18 cellular contexts compared by ENCODE assay signal in the genomic region with DNA sequence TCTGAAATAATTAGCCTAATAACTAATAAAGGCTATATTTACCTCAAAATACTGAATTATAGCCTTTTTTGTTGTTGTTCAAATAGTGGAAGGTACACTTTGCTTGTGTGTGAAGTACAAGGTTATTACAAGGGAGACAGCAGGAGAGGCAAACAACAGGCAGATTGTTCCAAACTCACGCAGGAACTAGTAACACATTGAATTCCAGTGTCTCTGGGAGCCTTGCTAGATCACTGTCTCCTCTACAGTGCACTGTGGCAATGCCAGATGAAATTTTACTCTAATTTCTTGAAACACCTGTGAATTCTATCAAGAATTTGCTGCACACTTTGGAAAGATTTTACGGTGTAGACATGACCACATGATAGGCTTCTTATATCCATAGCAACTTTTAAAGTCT.
DNase-seq lines count a peak whose midpoint lies in the region; ATAC-seq and TF ChIP-seq lines count a peak whose summit lies in the region.
"Had no signal": no experiment of that assay in that cellular context is flagged by ENCODE, and none has a peak within 500 bp of the region (broad histone marks: within the 10 kb centered on the region; RNA-seq: fewer than 3 reads in every experiment).

No MANE protein-coding gene starts in this region.

- no peak for TF ChIP-seq CTCF in GM23338 (conservative IDR thresholded peaks at IDR 0.05; ENCODE audit: low read depth in 2 of 2)

- 0 out of 2 replicates have a peak overlapping the region, but pooled peaks have one; percentile 17 for H3K4me2 ChIP-seq in GM23338
- H3K4me2 ChIP-seq: BLaER1 had no signal

- H3K36me3 Mint-ChIP-seq in GM23338 (ENCODE audit: low read depth), result no peaks in the 10 kb centered on the region
- H3K36me3 Mint-ChIP-seq: CD4-positive, CD25-positive, alpha-beta regulatory T cell; CD8-positive, alpha-beta T cell had no signal

- peak; percentile 7 for DNase-seq in NCI-H748 (lab: John Stamatoyannopoulos, UW; ENCODE audit: unreplicated experiment)
- no peak for DNase-seq in NCI-H748 treated with DMSO at 0.1 percent for 48 hours (lab: John Stamatoyannopoulos, UW)
- no peak for DNase-seq in GM23338 (ENCODE audit: low spot score)
- peak; percentile 41 for DNase-seq in SK-MEL-5 (ENCODE audit: low read depth, low spot score)
- DNase-seq: CD4-positive, CD25-positive, alpha-beta regulatory T cell; CD8-positive, alpha-beta T cell; DMS 273 treated with DMSO at 0.1 percent for 48 hours; DMS79; GF-D8; GM23248; H9 had no signal

- no peaks in the 10 kb centered on the region for H3F3A ChIP-seq in GM23338 (replicated peaks; ENCODE audit: low read depth)

- peaks cover 29% of the 10 kb centered on the region; the same call in 2 of the 3 replicates for H3K4me1 Mint-ChIP-seq in GM23338

- H3K36me3 ChIP-seq in GM23338 (ENCODE audit: insufficient read depth), result no peaks in the 10 kb centered on the region
- H3K36me3 ChIP-seq: BLaER1 had no signal

- H3K79me2 ChIP-seq in GM23338 (replicated peaks; ENCODE audit: insufficient read depth), result no peaks in the 10 kb centered on the region

- no peak overlapping the region for H3K27ac Mint-ChIP-seq in GM23338
- H3K27ac Mint-ChIP-seq: B cell; CD4-positive, CD25-positive, alpha-beta regulatory T cell; CD8-positive, alpha-beta T cell; H9 had no signal

- no peak overlapping the region for H3K4me3 ChIP-seq in GM23338
- H3K4me3 ChIP-seq: BLaER1, GM23248 had no signal

- H3K9me2 ChIP-seq in GM23338 (ENCODE audit: insufficient read depth), result peaks cover 7% of the 10 kb centered on the region; the same call in 1 of the 2 replicates

- H2AFZ ChIP-seq in GM23338, result no peak overlapping the region
- H2AFZ ChIP-seq: GM23248 had no signal

- peaks cover 2% of the 10 kb centered on the region; the same call in 1 of the 3 replicates for H3K9me3 Mint-ChIP-seq in GM23338
- H3K9me3 Mint-ChIP-seq: CD8-positive, alpha-beta T cell; H9 had no signal

- in situ Hi-C loops in SK-MEL-5 (cut with HindIII; ENCODE audit: low pct_unique_long_range_greater_than_20kb, low sequenced_read_pairs), result no loop called here

- no peak overlapping the region for H3K27ac ChIP-seq in GM23338 (ENCODE audit: low read depth)
- H3K27ac ChIP-seq: 22Rv1, BLaER1, C4-2B, GM23248 had no signal

- no peak overlapping the region for H3K4me3 Mint-ChIP-seq in GM23338
- H3K4me3 Mint-ChIP-seq: B cell; CD4-positive, CD25-positive, alpha-beta regulatory T cell; CD8-positive, alpha-beta T cell; H9 had no signal

- H4K20me1 ChIP-seq in GM23338 (replicated peaks; ENCODE audit: insufficient read depth), result no peaks in the 10 kb centered on the region
- H4K20me1 ChIP-seq: BLaER1 had no signal

- H3K27me3 Mint-ChIP-seq in GM23338 (ENCODE audit: insufficient read depth, low read depth, poor library complexity), result no peaks in the 10 kb centered on the region
- H3K27me3 Mint-ChIP-seq: B cell had no signal

- no peak for ATAC-seq in GM23338
- ATAC-seq in GM18909 (IDR thresholded peaks at IDR 0.05; ENCODE audit: poor library complexity, unreplicated experiment), result no peak
- no peak for ATAC-seq in HG03039 (IDR thresholded peaks at IDR 0.05; ENCODE audit: unreplicated experiment)
- ATAC-seq: CD8-positive, alpha-beta T cell; HCT116 had no signal

- H3K4me1 ChIP-seq in GM23338 (ENCODE audit: insufficient read depth), result peaks cover 11% of the 10 kb centered on the region; the same call in 1 of the 2 replicates
- H3K4me1 ChIP-seq: BLaER1 had no signal

- no peaks in the 10 kb centered on the region for H3K27me3 ChIP-seq in GM23338 (ENCODE audit: insufficient read depth)
- H3K27me3 ChIP-seq: BLaER1 had no signal

TF ChIP-seq in GM23338, 12 proteins besides CTCF, POLR2A, EP300 and RAD21 (continues in another document):
- no peak for TF ChIP-seq POLR2AphosphoS5 (IDR thresholded peaks at IDR 0.05; ENCODE audit: low read depth)
- no peak for TF ChIP-seq ZNF331 (CRISPR knock-in tag; IDR thresholded peaks at IDR 0.05; ENCODE audit: low read depth)
- no peak for TF ChIP-seq CREB1 (CRISPR knock-in tag; IDR thresholded peaks at IDR 0.05; ENCODE audit: low read depth)
- TF ChIP-seq STAT1 (IDR thresholded peaks at IDR 0.05; ENCODE audit: unreplicated experiment), result no peak
- no peak for TF ChIP-seq ZNF114 (CRISPR knock-in tag; IDR thresholded peaks at IDR 0.05)
- TF ChIP-seq EZH2 (IDR thresholded peaks at IDR 0.05; ENCODE audit: low read depth, unreplicated experiment), result no peak
- no peak for TF ChIP-seq REST (IDR thresholded peaks at IDR 0.05; ENCODE audit: unreplicated experiment)
- TF ChIP-seq, protein P1, sequence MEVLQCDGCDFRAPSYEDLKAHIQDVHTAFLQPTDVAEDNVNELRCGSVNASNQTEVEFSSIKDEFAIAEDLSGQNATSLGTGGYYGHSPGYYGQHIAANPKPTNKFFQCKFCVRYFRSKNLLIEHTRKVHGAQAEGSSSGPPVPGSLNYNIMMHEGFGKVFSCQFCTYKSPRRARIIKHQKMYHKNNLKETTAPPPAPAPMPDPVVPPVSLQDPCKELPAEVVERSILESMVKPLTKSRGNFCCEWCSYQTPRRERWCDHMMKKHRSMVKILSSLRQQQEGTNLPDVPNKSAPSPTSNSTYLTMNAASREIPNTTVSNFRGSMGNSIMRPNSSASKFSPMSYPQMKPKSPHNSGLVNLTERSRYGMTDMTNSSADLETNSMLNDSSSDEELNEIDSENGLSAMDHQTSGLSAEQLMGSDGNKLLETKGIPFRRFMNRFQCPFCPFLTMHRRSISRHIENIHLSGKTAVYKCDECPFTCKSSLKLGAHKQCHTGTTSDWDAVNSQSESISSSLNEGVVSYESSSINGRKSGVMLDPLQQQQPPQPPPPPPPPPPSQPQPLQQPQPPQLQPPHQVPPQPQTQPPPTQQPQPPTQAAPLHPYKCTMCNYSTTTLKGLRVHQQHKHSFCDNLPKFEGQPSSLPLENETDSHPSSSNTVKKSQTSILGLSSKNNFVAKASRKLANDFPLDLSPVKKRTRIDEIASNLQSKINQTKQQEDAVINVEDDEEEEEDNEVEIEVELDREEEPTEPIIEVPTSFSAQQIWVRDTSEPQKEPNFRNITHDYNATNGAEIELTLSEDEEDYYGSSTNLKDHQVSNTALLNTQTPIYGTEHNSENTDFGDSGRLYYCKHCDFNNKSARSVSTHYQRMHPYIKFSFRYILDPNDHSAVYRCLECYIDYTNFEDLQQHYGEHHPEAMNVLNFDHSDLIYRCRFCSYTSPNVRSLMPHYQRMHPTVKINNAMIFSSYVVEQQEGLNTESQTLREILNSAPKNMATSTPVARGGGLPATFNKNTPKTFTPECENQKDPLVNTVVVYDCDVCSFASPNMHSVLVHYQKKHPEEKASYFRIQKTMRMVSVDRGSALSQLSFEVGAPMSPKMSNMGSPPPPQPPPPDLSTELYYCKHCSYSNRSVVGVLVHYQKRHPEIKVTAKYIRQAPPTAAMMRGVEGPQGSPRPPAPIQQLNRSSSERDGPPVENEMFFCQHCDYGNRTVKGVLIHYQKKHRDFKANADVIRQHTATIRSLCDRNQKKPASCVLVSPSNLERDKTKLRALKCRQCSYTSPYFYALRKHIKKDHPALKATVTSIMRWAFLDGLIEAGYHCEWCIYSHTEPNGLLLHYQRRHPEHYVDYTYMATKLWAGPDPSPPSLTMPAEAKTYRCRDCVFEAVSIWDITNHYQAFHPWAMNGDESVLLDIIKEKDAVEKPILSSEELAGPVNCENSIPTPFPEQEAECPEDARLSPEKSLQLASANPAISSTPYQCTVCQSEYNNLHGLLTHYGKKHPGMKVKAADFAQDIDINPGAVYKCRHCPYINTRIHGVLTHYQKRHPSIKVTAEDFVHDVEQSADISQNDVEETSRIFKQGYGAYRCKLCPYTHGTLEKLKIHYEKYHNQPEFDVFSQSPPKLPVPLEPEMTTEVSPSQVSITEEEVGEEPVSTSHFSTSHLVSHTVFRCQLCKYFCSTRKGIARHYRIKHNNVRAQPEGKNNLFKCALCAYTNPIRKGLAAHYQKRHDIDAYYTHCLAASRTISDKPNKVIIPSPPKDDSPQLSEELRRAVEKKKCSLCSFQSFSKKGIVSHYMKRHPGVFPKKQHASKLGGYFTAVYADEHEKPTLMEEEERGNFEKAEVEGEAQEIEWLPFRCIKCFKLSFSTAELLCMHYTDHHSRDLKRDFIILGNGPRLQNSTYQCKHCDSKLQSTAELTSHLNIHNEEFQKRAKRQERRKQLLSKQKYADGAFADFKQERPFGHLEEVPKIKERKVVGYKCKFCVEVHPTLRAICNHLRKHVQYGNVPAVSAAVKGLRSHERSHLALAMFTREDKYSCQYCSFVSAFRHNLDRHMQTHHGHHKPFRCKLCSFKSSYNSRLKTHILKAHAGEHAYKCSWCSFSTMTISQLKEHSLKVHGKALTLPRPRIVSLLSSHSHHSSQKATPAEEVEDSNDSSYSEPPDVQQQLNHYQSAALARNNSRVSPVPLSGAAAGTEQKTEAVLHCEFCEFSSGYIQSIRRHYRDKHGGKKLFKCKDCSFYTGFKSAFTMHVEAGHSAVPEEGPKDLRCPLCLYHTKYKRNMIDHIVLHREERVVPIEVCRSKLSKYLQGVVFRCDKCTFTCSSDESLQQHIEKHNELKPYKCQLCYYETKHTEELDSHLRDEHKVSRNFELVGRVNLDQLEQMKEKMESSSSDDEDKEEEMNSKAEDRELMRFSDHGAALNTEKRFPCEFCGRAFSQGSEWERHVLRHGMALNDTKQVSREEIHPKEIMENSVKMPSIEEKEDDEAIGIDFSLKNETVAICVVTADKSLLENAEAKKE (CRISPR knock-in tag; IDR thresholded peaks at IDR 0.05), result no peak

Comparison
In these comparisons a context has a peak if more than half of its experiments do, and no peak if none do; other contexts are left out.
1. DNase-seq: peak in NCI-H748 (single experiment) and SK-MEL-5 (single experiment); none in NCI-H748 treated with DMSO at 0.1 percent for 48 hours (single experiment) and GM23338 (single experiment).